ENCODE assay signal across 8 cellular contexts in genomic region chr22:25402501-25403283, GRCh38.
DNase-seq lines count a peak whose midpoint lies in the region; ATAC-seq and TF ChIP-seq lines count a peak whose summit lies in the region.

No MANE protein-coding gene starts in this region.

- DNase-seq in Daoy (ENCODE audit: low read depth) (peak; percentile 78), RKO (ENCODE audit: low spot score) (peak; percentile 56), foreskin keratinocyte (peak; percentile 17 to 53), retinal pigment epithelial cell (ENCODE audit: low read depth) (no peak)
- DNase-seq in activated CD4-positive, alpha-beta T cell treated with anti-CD3 and anti-CD28 coated beads for 48 hours = no peak

- no peaks in the 10 kb centered on the region for H3K27me3 ChIP-seq in foreskin keratinocyte

- ATAC-seq in foreskin keratinocyte (peak; percentile 54), GM19328 (IDR thresholded peaks at IDR 0.05; ENCODE audit: unreplicated experiment) (no peak), HG03460 (IDR thresholded peaks at IDR 0.05; ENCODE audit: unreplicated experiment) (no peak), GM18870 (IDR thresholded peaks at IDR 0.05; ENCODE audit: unreplicated experiment) (no peak)

- H3K27ac ChIP-seq in foreskin keratinocyte = peak overlapping the region; percentile 48

- no peak for TF ChIP-seq CTCF in foreskin keratinocyte (conservative IDR thresholded peaks at IDR 0.05)
- TF ChIP-seq CTCF in retinal pigment epithelial cell (conservative IDR thresholded peaks at IDR 0.05; ENCODE audit: low read depth, low read length) = no peak

- no peaks in the 10 kb centered on the region for H3K4me1 ChIP-seq in foreskin keratinocyte

- peak overlapping the region; percentile 53 for H3K4me3 ChIP-seq in retinal pigment epithelial cell (ENCODE audit: low read length)

Comparison
In these comparisons a context has a peak if more than half of its experiments do, and no peak if none do; other contexts are left out.
1. DNase-seq: peak in Daoy (single experiment), RKO (single experiment) and foreskin keratinocyte (2 of 2); none in retinal pigment epithelial cell (single experiment) and activated CD4-positive, alpha-beta T cell treated with anti-CD3 and anti-CD28 coated beads for 48 hours (single experiment).